In the genomic region with DNA sequence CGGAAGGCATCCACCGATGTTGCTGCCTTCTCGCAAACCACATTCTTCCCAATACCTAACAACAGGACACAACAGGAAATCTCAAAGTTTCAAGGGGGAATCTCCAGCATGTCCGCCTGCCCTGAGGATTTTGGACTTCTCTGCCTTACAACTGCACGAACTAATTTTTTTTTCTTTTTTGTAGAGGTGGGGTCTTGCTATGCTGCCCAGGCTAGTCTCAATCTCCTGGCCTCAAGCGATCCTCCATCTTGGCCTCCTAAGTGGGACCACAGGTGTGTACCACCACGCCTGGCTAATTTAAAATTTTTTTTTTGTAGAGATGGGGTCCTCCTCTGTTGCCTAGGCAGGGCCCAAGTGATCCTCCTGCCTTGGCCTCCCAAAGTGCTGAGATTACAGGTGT, we compare ENCODE assay signal across 22 cellular contexts.
"Had no signal": no experiment of that assay in that cellular context is flagged by ENCODE, and none has a peak within 500 bp of the region (broad histone marks: within the 10 kb centered on the region; RNA-seq: fewer than 3 reads in every experiment).

No MANE protein-coding gene starts in this region.

- H3K9me3 Mint-ChIP-seq: activated CD4-positive, alpha-beta memory T cell treated with anti-CD3 and anti-CD28 coated beads for 36 hours; activated naive CD8-positive, alpha-beta T cell treated with anti-CD3 and anti-CD28 coated beads, Interleukin-2, amount 10 ng/mL, durations not matched to agents 7 days and 5 days; nephron progenitor cell had no signal

- H3K4me3 Mint-ChIP-seq: activated CD4-positive, alpha-beta memory T cell treated with anti-CD3 and anti-CD28 coated beads for 36 hours; activated naive CD8-positive, alpha-beta T cell treated with anti-CD3 and anti-CD28 coated beads, Interleukin-2, amount 10 ng/mL, durations not matched to agents 7 days and 5 days; nephron progenitor cell; T-helper 17 cell had no signal

- H3K36me3 ChIP-seq: cardiac muscle cell had no signal

- H3K4me3 ChIP-seq: cardiac muscle cell, mucosa of descending colon had no signal

- H3K27me3 Mint-ChIP-seq: activated CD4-positive, alpha-beta memory T cell treated with anti-CD3 and anti-CD28 coated beads for 36 hours; activated naive CD8-positive, alpha-beta T cell treated with anti-CD3 and anti-CD28 coated beads, Interleukin-2, amount 10 ng/mL, durations not matched to agents 7 days and 5 days; T-helper 17 cell had no signal

- DNase-seq: activated CD4-positive, alpha-beta memory T cell treated with anti-CD3 and anti-CD28 coated beads for 36 hours; activated CD4-positive, alpha-beta T cell treated with anti-CD3 and anti-CD28 coated beads for 48 hours; activated naive CD4-positive, alpha-beta T cell treated with Interleukin-2 at 50 U/mL for 16 hours; activated naive CD8-positive, alpha-beta T cell treated with anti-CD3 and anti-CD28 coated beads, Interleukin-2, amount 10 ng/mL, durations not matched to agents 7 days and 5 days; activated T-cell treated with anti-CD3 and anti-CD28 coated beads, Interleukin-2, amount 50 U/mL, for 48 hours; amniotic stem cell; cortex of kidney; erythroblast; hypothalamus; left cardiac atrium; mesendoderm; mucosa of descending colon; nephron progenitor cell; occipital lobe; small intestine; stimulated activated CD4-positive, alpha-beta T cell treated with anti-CD3 and anti-CD28 coated beads, Interleukin-4, amount 100 ng/mL, for 1 hour; stimulated activated naive CD4-positive, alpha-beta T cell treated with Interleukin-2 at 50 U/mL for 16 hours; SW 1271; T-helper 17 cell had no signal

- H3K27ac ChIP-seq: cardiac muscle cell had no signal

- H3K36me3 Mint-ChIP-seq: activated CD4-positive, alpha-beta memory T cell treated with anti-CD3 and anti-CD28 coated beads for 36 hours; activated naive CD8-positive, alpha-beta T cell treated with anti-CD3 and anti-CD28 coated beads, Interleukin-2, amount 10 ng/mL, durations not matched to agents 7 days and 5 days had no signal

- H3K27ac Mint-ChIP-seq: activated CD4-positive, alpha-beta memory T cell treated with anti-CD3 and anti-CD28 coated beads for 36 hours; activated naive CD8-positive, alpha-beta T cell treated with anti-CD3 and anti-CD28 coated beads, Interleukin-2, amount 10 ng/mL, durations not matched to agents 7 days and 5 days; nephron progenitor cell; T-helper 17 cell had no signal

- FAIRE-seq: endometrium, frontal cortex, small intestine had no signal

- H3K9me3 ChIP-seq: mucosa of descending colon had no signal
